ENCODE assay signal across 16 cellular contexts in the genomic region with DNA sequence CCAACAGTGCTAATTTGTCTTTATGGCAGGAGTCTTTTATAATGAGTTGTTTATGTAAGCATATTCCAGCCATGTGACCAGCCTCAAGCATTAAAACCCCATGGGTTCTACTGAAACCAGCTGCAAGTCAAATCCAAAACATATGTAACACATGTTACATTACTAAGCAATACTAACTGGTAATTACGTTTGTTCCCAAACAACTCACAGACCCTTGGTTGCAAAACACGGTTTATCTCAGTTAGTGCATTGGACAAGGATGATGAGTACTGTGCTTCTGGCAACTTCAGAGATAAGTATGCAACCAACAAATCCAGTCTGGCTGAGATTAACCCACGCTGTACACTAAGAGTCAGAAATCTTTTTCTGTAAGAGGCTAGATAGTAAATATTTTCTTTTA.
DNase-seq lines count a peak whose midpoint lies in the region; ATAC-seq and TF ChIP-seq lines count a peak whose summit lies in the region.
"Had no signal": no experiment of that assay in that cellular context is flagged by ENCODE, and none has a peak within 500 bp of the region (broad histone marks: within the 10 kb centered on the region; RNA-seq: fewer than 3 reads in every experiment).

No MANE protein-coding gene starts in this region.

- TF ChIP-seq CTCF in MCF 10A (IDR thresholded peaks at IDR 0.05; ENCODE audit: unreplicated experiment), result no peak
- no peak for TF ChIP-seq CTCF in breast epithelium (IDR thresholded peaks at IDR 0.05)
- no peak for TF ChIP-seq CTCF in endothelial cell (IDR thresholded peaks at IDR 0.05; ENCODE audit: unreplicated experiment)

- H3K36me3 Mint-ChIP-seq in MCF 10A (ENCODE audit: insufficient read depth, unreplicated experiment), result no peaks in the 10 kb centered on the region
- H3K36me3 Mint-ChIP-seq in activated CD8-positive, alpha-beta T cell treated with anti-CD3 and anti-CD28 coated beads, Interleukin-2, amount 10 ng/mL, durations not matched to agents 7 days and 5 days (ENCODE audit: low read depth), result no peaks in the 10 kb centered on the region
- H3K36me3 Mint-ChIP-seq in endothelial cell (ENCODE audit: low read depth, unreplicated experiment), result no peaks in the 10 kb centered on the region
- H3K36me3 Mint-ChIP-seq in activated T-helper 2 cell treated with anti-CD3 and anti-CD28 coated beads, Interferon-gamma antibody, Interleukin-2, Interleukin-4, amounts not matched to agents 10 μg/mL and 5 μg/mL and 100 μg/mL, durations not matched to agents 14 hours and 24 hours and 36 hours (ENCODE audit: low read depth), result no peaks in the 10 kb centered on the region
- H3K36me3 Mint-ChIP-seq: naive thymus-derived CD4-positive, alpha-beta T cell had no signal

- no peaks in the 10 kb centered on the region for H3K4me1 ChIP-seq in breast epithelium
- H3K4me1 ChIP-seq: prostate gland had no signal

- intact Hi-C loops in MCF 10A (cut with micrococcal nuclease), result no loop called here
- intact Hi-C loops in breast epithelium (cut with DNase I; ENCODE audit: low total_unique reads), result no loop called here
- intact Hi-C loops in activated T-helper 2 cell treated with anti-CD3 and anti-CD28 coated beads, Interferon-gamma antibody, Interleukin-2, Interleukin-4, amounts not matched to agents 10 μg/mL and 5 μg/mL and 100 μg/mL, durations not matched to agents 14 hours and 24 hours and 36 hours (cut with micrococcal nuclease), result no loop called here

- H3K27me3 Mint-ChIP-seq in MCF 10A (ENCODE audit: insufficient read depth, unreplicated experiment), result no peaks in the 10 kb centered on the region
- peaks cover 2% of the 10 kb centered on the region for H3K27me3 Mint-ChIP-seq in activated CD8-positive, alpha-beta T cell treated with anti-CD3 and anti-CD28 coated beads, Interleukin-2, amount 10 ng/mL, durations not matched to agents 7 days and 5 days (ENCODE audit: low read depth)
- H3K27me3 Mint-ChIP-seq in endothelial cell (ENCODE audit: unreplicated experiment), result peaks cover 2% of the 10 kb centered on the region
- H3K27me3 Mint-ChIP-seq in activated T-helper 2 cell treated with anti-CD3 and anti-CD28 coated beads, Interferon-gamma antibody, Interleukin-2, Interleukin-4, amounts not matched to agents 10 μg/mL and 5 μg/mL and 100 μg/mL, durations not matched to agents 14 hours and 24 hours and 36 hours (ENCODE audit: low read depth), result no peaks in the 10 kb centered on the region
- H3K27me3 Mint-ChIP-seq: dendritic cell treated with granulocyte-macrophage colony-stimulating factor and Interleukin-4, amounts not matched to agents 40 ng/mL and 50 ng/mL, for 4 days had no signal

- peak; percentile 20 for DNase-seq in MCF 10A (ENCODE audit: unreplicated experiment)
- no peak for DNase-seq in breast epithelium (ENCODE audit: low spot score in 2 of 2)
- DNase-seq in astrocyte of the hippocampus (ENCODE audit: low read depth, low spot score), result peak; percentile 2
- DNase-seq in foreskin melanocyte, result peak; percentile 28
- DNase-seq in activated CD8-positive, alpha-beta T cell treated with anti-CD3 and anti-CD28 coated beads, Interleukin-2, amount 10 ng/mL, durations not matched to agents 7 days and 5 days, result no peak
- DNase-seq in endothelial cell (ENCODE audit: low spot score), result no peak
- DNase-seq in T-helper 2 cell, result no peak
- no peak for DNase-seq in activated T-helper 2 cell treated with anti-CD3 and anti-CD28 coated beads, Interferon-gamma antibody, Interleukin-2, Interleukin-4, amounts not matched to agents 10 μg/mL and 5 μg/mL and 100 μg/mL, durations not matched to agents 14 hours and 24 hours and 36 hours (ENCODE audit: low spot score)
- DNase-seq: amygdala; naive thymus-derived CD4-positive, alpha-beta T cell; NCI-H1694; SIG-M5 had no signal

- CTCF ChIA-PET in MCF 10A (lab: Yijun Ruan, JAX), result no interaction called here
- CTCF ChIA-PET in activated CD8-positive, alpha-beta T cell treated with anti-CD3 and anti-CD28 coated beads, Interleukin-2, amount 10 ng/mL, durations not matched to agents 7 days and 5 days (lab: Charles Lee), result no interaction called here

- no peak for ATAC-seq in activated CD8-positive, alpha-beta T cell treated with anti-CD3 and anti-CD28 coated beads, Interleukin-2, amount 10 ng/mL, durations not matched to agents 7 days and 5 days
- ATAC-seq: naive thymus-derived CD4-positive, alpha-beta T cell had no signal

- H3K9me3 Mint-ChIP-seq in MCF 10A (ENCODE audit: unreplicated experiment) (no peaks in the 10 kb centered on the region), endothelial cell (ENCODE audit: unreplicated experiment) (no peaks in the 10 kb centered on the region)
- no peaks in the 10 kb centered on the region for H3K9me3 Mint-ChIP-seq in activated CD8-positive, alpha-beta T cell treated with anti-CD3 and anti-CD28 coated beads, Interleukin-2, amount 10 ng/mL, durations not matched to agents 7 days and 5 days (ENCODE audit: insufficient read depth)
- no peaks in the 10 kb centered on the region for H3K9me3 Mint-ChIP-seq in activated T-helper 2 cell treated with anti-CD3 and anti-CD28 coated beads, Interferon-gamma antibody, Interleukin-2, Interleukin-4, amounts not matched to agents 10 μg/mL and 5 μg/mL and 100 μg/mL, durations not matched to agents 14 hours and 24 hours and 36 hours
- H3K9me3 Mint-ChIP-seq: dendritic cell treated with granulocyte-macrophage colony-stimulating factor and Interleukin-4, amounts not matched to agents 40 ng/mL and 50 ng/mL, for 4 days; naive thymus-derived CD4-positive, alpha-beta T cell had no signal

- no peaks in the 10 kb centered on the region for H3K36me3 ChIP-seq in breast epithelium
- H3K36me3 ChIP-seq: prostate gland had no signal

- peak overlapping the region in 1 of 2 donors; percentile 21 for H3K27ac ChIP-seq in breast epithelium
- H3K27ac ChIP-seq: 22Rv1, prostate gland had no signal

- peaks cover 9% of the 10 kb centered on the region for H3K4me1 Mint-ChIP-seq in MCF 10A (ENCODE audit: insufficient read depth, unreplicated experiment)
- H3K4me1 Mint-ChIP-seq in activated CD8-positive, alpha-beta T cell treated with anti-CD3 and anti-CD28 coated beads, Interleukin-2, amount 10 ng/mL, durations not matched to agents 7 days and 5 days (ENCODE audit: low read depth), result no peaks in the 10 kb centered on the region
- H3K4me1 Mint-ChIP-seq in endothelial cell (ENCODE audit: unreplicated experiment), result no peaks in the 10 kb centered on the region
- no peaks in the 10 kb centered on the region for H3K4me1 Mint-ChIP-seq in activated T-helper 2 cell treated with anti-CD3 and anti-CD28 coated beads, Interferon-gamma antibody, Interleukin-2, Interleukin-4, amounts not matched to agents 10 μg/mL and 5 μg/mL and 100 μg/mL, durations not matched to agents 14 hours and 24 hours and 36 hours (ENCODE audit: low read depth)
- H3K4me1 Mint-ChIP-seq: naive thymus-derived CD4-positive, alpha-beta T cell had no signal

- H3K27ac Mint-ChIP-seq in MCF 10A (ENCODE audit: low read depth, unreplicated experiment) (no peak overlapping the region), endothelial cell (ENCODE audit: unreplicated experiment) (no peak overlapping the region)
- no peak overlapping the region for H3K27ac Mint-ChIP-seq in activated CD8-positive, alpha-beta T cell treated with anti-CD3 and anti-CD28 coated beads, Interleukin-2, amount 10 ng/mL, durations not matched to agents 7 days and 5 days
- H3K27ac Mint-ChIP-seq in activated T-helper 2 cell treated with anti-CD3 and anti-CD28 coated beads, Interferon-gamma antibody, Interleukin-2, Interleukin-4, amounts not matched to agents 10 μg/mL and 5 μg/mL and 100 μg/mL, durations not matched to agents 14 hours and 24 hours and 36 hours, result no peak overlapping the region
- H3K27ac Mint-ChIP-seq: dendritic cell treated with granulocyte-macrophage colony-stimulating factor and Interleukin-4, amounts not matched to agents 40 ng/mL and 50 ng/mL, for 4 days; naive thymus-derived CD4-positive, alpha-beta T cell had no signal

- no peak for TF ChIP-seq POLR2A in breast epithelium (IDR thresholded peaks at IDR 0.05)

- H3K4me3 Mint-ChIP-seq in MCF 10A (ENCODE audit: unreplicated experiment) (no peak overlapping the region), endothelial cell (ENCODE audit: unreplicated experiment) (no peak overlapping the region)
- H3K4me3 Mint-ChIP-seq in activated CD8-positive, alpha-beta T cell treated with anti-CD3 and anti-CD28 coated beads, Interleukin-2, amount 10 ng/mL, durations not matched to agents 7 days and 5 days, result no peak overlapping the region
- H3K4me3 Mint-ChIP-seq in activated T-helper 2 cell treated with anti-CD3 and anti-CD28 coated beads, Interferon-gamma antibody, Interleukin-2, Interleukin-4, amounts not matched to agents 10 μg/mL and 5 μg/mL and 100 μg/mL, durations not matched to agents 14 hours and 24 hours and 36 hours (ENCODE audit: low read depth), result no peak overlapping the region
- H3K4me3 Mint-ChIP-seq: dendritic cell treated with granulocyte-macrophage colony-stimulating factor and Interleukin-4, amounts not matched to agents 40 ng/mL and 50 ng/mL, for 4 days; naive thymus-derived CD4-positive, alpha-beta T cell had no signal

- no peaks in the 10 kb centered on the region for H3K27me3 ChIP-seq in breast epithelium

- BruUV-seq in MCF 10A (replicated peaks; lab: Mats Ljungman, UMichigan), result no TSS peak

- H3K9me3 ChIP-seq in breast epithelium, result no peaks in the 10 kb centered on the region
- H3K9me3 ChIP-seq: prostate gland had no signal

- POLR2A ChIA-PET in MCF 10A (lab: Yijun Ruan, JAX), result interaction anchor here (0.6 kb wide), 1 partner anchor 571 kb away, joined by 3 read pairs; no protein-coding TSS in a partner anchor
- POLR2A ChIA-PET in activated CD8-positive, alpha-beta T cell treated with anti-CD3 and anti-CD28 coated beads, Interleukin-2, amount 10 ng/mL, durations not matched to agents 7 days and 5 days (lab: Charles Lee), result no interaction called here

- no peak overlapping the region for H3K4me3 ChIP-seq in breast epithelium
- H3K4me3 ChIP-seq: lung, prostate gland had no signal

Comparison
In these comparisons a context has a peak if more than half of its experiments do, and no peak if none do; other contexts are left out.
1. DNase-seq: peak in MCF 10A (single experiment), astrocyte of the hippocampus (single experiment) and foreskin melanocyte (single experiment); none in breast epithelium (0 of 2), activated CD8-positive, alpha-beta T cell treated with anti-CD3 and anti-CD28 coated beads, Interleukin-2, amount 10 ng/mL, durations not matched to agents 7 days and 5 days (single experiment), endothelial cell (single experiment), T-helper 2 cell (0 of 5) and activated T-helper 2 cell treated with anti-CD3 and anti-CD28 coated beads, Interferon-gamma antibody, Interleukin-2, Interleukin-4, amounts not matched to agents 10 μg/mL and 5 μg/mL and 100 μg/mL, durations not matched to agents 14 hours and 24 hours and 36 hours (single experiment).